Comparison of ENCODE assay signal across 12 cellular contexts in the genomic region with DNA sequence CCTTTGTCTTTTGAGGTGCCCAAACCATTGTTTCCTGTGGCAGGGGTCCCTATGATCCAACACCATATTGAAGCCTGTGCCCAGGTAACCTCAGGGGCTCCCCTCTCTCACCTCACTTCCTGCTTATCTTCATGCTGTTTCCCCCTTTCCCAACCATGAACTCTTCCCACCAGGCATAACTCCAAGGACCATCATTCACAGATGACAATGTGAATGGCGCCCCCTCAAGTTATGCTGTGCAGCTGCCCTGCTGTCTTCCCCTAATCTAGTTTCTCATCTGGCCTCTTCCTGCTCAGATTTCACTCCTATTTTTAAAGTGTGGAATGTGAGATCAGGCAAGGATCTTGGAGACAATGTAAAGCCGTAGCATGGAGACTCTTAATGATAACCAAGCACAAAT. TPM values are rescaled to one million over a fixed set of nuclear protein-coding genes. Genes with fewer than 3 reads are reported as not detected.
A peak's percentile ranks its signal among the peaks of the same experiment; 100 is the strongest.
DNase-seq lines count a peak whose midpoint lies in the region; ATAC-seq, FAIRE-seq and TF ChIP-seq lines count a peak whose summit lies in the region.
"Had no signal": no experiment of that assay in that cellular context is flagged by ENCODE, and none has a peak within 500 bp of the region (broad histone marks: within the 10 kb centered on the region; RNA-seq: fewer than 3 reads in every experiment).

No MANE protein-coding gene starts in this region.

- peaks cover 14% of the 10 kb centered on the region for H3K36me3 Mint-ChIP-seq in WTC11

- H3K4me1 ChIP-seq in BLaER1 (peaks cover 45% of the 10 kb centered on the region), iPS-15b (ENCODE audit: control insufficient read depth, insufficient read depth, low read length) (peaks cover 14% of the 10 kb centered on the region), aorta (ENCODE audit: control insufficient read depth in 1 of 2, insufficient read depth in 2 of 2, low read length in 2 of 2) (no peaks in the 10 kb centered on the region)

- POLR2A ChIA-PET in WTC11 (lab: Charles Lee) = interaction anchor here (0.6 kb wide), 1 partner anchor 9 kb away, joined by 3 read pairs; no protein-coding TSS in a partner anchor

- no peak overlapping the region for H3K9ac ChIP-seq in BLaER1
- no peak overlapping the region for H3K9ac ChIP-seq in iPS-15b (ENCODE audit: low read depth, low read length)

- peaks cover 53% of the 10 kb centered on the region for H3K4me1 Mint-ChIP-seq in WTC11

- H3K4me3 ChIP-seq in BLaER1 (no peak overlapping the region), iPS-15b (ENCODE audit: low read depth, low read length) (peak overlapping the region; percentile 78), aorta (ENCODE audit: low read length in 2 of 2) (no peak overlapping the region)

- 0 out of 2 replicates have a peak, but pooled peaks have one; percentile 25 for TF ChIP-seq CTCF in WTC11 (IDR thresholded peaks at IDR 0.05)

- H3K27ac ChIP-seq in BLaER1 = no peak overlapping the region
- no peak overlapping the region for H3K27ac ChIP-seq in aorta (ENCODE audit: low read depth in 1 of 2, low read length in 2 of 2)
- H3K27ac ChIP-seq: HL-60 had no signal

- peak overlapping the region; percentile 96 for H3K4me2 ChIP-seq in BLaER1

- intact Hi-C loops in aorta (cut with DNase I) = no loop called here

- H3K36me3 ChIP-seq in BLaER1 (peaks cover 21% of the 10 kb centered on the region), iPS-15b (ENCODE audit: control insufficient read depth, insufficient read depth, low read length) (peaks cover 17% of the 10 kb centered on the region), aorta (ENCODE audit: control insufficient read depth in 1 of 2, insufficient read depth in 2 of 2, low read length in 1 of 2) (no peaks in the 10 kb centered on the region)

- H3K27ac Mint-ChIP-seq in WTC11 = peak overlapping the region; percentile 6; the same call in 1 of the 2 replicates

- H3K9me3 ChIP-seq in BLaER1 (no peaks in the 10 kb centered on the region), iPS-15b (ENCODE audit: control insufficient read depth, insufficient read depth, low read length) (no peaks in the 10 kb centered on the region), aorta (ENCODE audit: control insufficient read depth, low read length) (no peaks in the 10 kb centered on the region)

- H4K20me1 ChIP-seq in BLaER1 = no peaks in the 10 kb centered on the region

- H3K27me3 Mint-ChIP-seq in WTC11 (ENCODE audit: low read depth) = peaks cover 34% of the 10 kb centered on the region

- peak; percentile 82 for FAIRE-seq in GM19239 (lab: Jason Lieb, UNC)
- FAIRE-seq: colon had no signal

- H3K9me3 Mint-ChIP-seq in WTC11 = no peaks in the 10 kb centered on the region

- WGBS in aorta, 2 donors = 67 to 75% methylated on average over 2 of the region's 2 CpGs

- H3K4me3 Mint-ChIP-seq in WTC11 = peak overlapping the region; percentile 98

- no peak for ATAC-seq in WTC11
- ATAC-seq in GM18519 (IDR thresholded peaks at IDR 0.05; ENCODE audit: low FRiP score, unreplicated experiment) = no peak
- no peak for ATAC-seq in HG02571 (IDR thresholded peaks at IDR 0.05; ENCODE audit: unreplicated experiment)
- ATAC-seq in aorta (ENCODE audit: low FRiP score) = no peak

- CTCF ChIA-PET in WTC11 (lab: Charles Lee) = interaction anchor here (1.0 to 35.9 kb wide), 9 partner anchors 9 to 97 kb away, joined by 5 to 2316 read pairs (median 45); a partner anchor contains a TSS

- H3K27me3 ChIP-seq in BLaER1 = peaks cover 33% of the 10 kb centered on the region
- H3K27me3 ChIP-seq in iPS-15b (ENCODE audit: control insufficient read depth, insufficient read depth, low read length) = peaks cover 24% of the 10 kb centered on the region
- no peaks in the 10 kb centered on the region for H3K27me3 ChIP-seq in aorta (ENCODE audit: control insufficient read depth in 1 of 2, insufficient read depth in 2 of 2, low read length in 1 of 2)

- DNase-seq in GM19239 (ENCODE audit: insufficient read length, low spot score) (no peak), WTC11 (ENCODE audit: low spot score) (no peak), NCI-H2227 treated with DMSO at 0.1 percent for 48 hours (lab: John Stamatoyannopoulos, UW) (no peak), aorta (no peak)
- DNase-seq: SHP77 treated with DMSO at 0.1 percent for 48 hours had no signal

TF ChIP-seq in WTC11, 78 proteins besides CTCF, POLR2A, EP300 and RAD21 (continues in another document):
- TF ChIP-seq, protein P1, sequence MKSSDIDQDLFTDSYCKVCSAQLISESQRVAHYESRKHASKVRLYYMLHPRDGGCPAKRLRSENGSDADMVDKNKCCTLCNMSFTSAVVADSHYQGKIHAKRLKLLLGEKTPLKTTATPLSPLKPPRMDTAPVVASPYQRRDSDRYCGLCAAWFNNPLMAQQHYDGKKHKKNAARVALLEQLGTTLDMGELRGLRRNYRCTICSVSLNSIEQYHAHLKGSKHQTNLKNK (CRISPR knock-in tag; IDR thresholded peaks at IDR 0.05) = no peak
- TF ChIP-seq ZNF138 (CRISPR knock-in tag; conservative IDR thresholded peaks at IDR 0.05) = no peak
- TF ChIP-seq ZNF232 (CRISPR knock-in tag; IDR thresholded peaks at IDR 0.05) = no peak
- no peak for TF ChIP-seq GTF2I (CRISPR knock-in tag; conservative IDR thresholded peaks at IDR 0.05)
- TF ChIP-seq, protein P2, sequence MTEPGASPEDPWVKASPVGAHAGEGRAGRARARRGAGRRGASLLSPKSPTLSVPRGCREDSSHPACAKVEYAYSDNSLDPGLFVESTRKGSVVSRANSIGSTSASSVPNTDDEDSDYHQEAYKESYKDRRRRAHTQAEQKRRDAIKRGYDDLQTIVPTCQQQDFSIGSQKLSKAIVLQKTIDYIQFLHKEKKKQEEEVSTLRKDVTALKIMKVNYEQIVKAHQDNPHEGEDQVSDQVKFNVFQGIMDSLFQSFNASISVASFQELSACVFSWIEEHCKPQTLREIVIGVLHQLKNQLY (CRISPR knock-in tag; IDR thresholded peaks at IDR 0.05) = no peak
- no peak for TF ChIP-seq RELA (CRISPR knock-in tag; IDR thresholded peaks at IDR 0.05; ENCODE audit: borderline replicate concordance)
- TF ChIP-seq, protein P3, sequence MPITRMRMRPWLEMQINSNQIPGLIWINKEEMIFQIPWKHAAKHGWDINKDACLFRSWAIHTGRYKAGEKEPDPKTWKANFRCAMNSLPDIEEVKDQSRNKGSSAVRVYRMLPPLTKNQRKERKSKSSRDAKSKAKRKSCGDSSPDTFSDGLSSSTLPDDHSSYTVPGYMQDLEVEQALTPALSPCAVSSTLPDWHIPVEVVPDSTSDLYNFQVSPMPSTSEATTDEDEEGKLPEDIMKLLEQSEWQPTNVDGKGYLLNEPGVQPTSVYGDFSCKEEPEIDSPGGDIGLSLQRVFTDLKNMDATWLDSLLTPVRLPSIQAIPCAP (CRISPR knock-in tag; IDR thresholded peaks at IDR 0.05) = no peak
- TF ChIP-seq, protein P4, sequence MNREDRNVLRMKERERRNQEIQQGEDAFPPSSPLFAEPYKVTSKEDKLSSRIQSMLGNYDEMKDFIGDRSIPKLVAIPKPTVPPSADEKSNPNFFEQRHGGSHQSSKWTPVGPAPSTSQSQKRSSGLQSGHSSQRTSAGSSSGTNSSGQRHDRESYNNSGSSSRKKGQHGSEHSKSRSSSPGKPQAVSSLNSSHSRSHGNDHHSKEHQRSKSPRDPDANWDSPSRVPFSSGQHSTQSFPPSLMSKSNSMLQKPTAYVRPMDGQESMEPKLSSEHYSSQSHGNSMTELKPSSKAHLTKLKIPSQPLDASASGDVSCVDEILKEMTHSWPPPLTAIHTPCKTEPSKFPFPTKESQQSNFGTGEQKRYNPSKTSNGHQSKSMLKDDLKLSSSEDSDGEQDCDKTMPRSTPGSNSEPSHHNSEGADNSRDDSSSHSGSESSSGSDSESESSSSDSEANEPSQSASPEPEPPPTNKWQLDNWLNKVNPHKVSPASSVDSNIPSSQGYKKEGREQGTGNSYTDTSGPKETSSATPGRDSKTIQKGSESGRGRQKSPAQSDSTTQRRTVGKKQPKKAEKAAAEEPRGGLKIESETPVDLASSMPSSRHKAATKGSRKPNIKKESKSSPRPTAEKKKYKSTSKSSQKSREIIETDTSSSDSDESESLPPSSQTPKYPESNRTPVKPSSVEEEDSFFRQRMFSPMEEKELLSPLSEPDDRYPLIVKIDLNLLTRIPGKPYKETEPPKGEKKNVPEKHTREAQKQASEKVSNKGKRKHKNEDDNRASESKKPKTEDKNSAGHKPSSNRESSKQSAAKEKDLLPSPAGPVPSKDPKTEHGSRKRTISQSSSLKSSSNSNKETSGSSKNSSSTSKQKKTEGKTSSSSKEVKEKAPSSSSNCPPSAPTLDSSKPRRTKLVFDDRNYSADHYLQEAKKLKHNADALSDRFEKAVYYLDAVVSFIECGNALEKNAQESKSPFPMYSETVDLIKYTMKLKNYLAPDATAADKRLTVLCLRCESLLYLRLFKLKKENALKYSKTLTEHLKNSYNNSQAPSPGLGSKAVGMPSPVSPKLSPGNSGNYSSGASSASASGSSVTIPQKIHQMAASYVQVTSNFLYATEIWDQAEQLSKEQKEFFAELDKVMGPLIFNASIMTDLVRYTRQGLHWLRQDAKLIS (CRISPR knock-in tag; IDR thresholded peaks at IDR 0.05; ENCODE audit: borderline replicate concordance) = no peak
- TF ChIP-seq, protein P5, sequence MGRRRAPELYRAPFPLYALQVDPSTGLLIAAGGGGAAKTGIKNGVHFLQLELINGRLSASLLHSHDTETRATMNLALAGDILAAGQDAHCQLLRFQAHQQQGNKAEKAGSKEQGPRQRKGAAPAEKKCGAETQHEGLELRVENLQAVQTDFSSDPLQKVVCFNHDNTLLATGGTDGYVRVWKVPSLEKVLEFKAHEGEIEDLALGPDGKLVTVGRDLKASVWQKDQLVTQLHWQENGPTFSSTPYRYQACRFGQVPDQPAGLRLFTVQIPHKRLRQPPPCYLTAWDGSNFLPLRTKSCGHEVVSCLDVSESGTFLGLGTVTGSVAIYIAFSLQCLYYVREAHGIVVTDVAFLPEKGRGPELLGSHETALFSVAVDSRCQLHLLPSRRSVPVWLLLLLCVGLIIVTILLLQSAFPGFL (CRISPR knock-in tag; IDR thresholded peaks at IDR 0.05; ENCODE audit: borderline replicate concordance) = no peak
- no peak for TF ChIP-seq TCF7 (CRISPR knock-in tag; IDR thresholded peaks at IDR 0.05; ENCODE audit: low read depth)

RNA-seq across cellular contexts. Expression of a gene that starts 1.4 kb away (rescaled TPM):
- total RNA-seq in WTC11 (2021) (44.2 to 51.9 TPM (median 49.5 TPM) in 3 replicates), aorta (10 to 100 TPM; 38.5 to 42.3 TPM)
- 100 to 1,000 TPM in 1 of 2 donors, 10 to 100 TPM in 1; 17.0 to 135 TPM for polyA plus RNA-seq in aorta

RNA-seq across cellular contexts. Expression of a gene that starts 14.1 kb away (rescaled TPM):
- 0.79 to 1.0 TPM (median 0.80 TPM) in 3 replicates for total RNA-seq in WTC11 (2021)
- under 1 TPM; 0.29 to 0.42 TPM for total RNA-seq in aorta
- under 1 TPM in 1 of 2 donors, not detected in 1; 0.26 TPM for polyA plus RNA-seq in aorta
- total RNA-seq: mononuclear cell had no signal

RNA-seq across cellular contexts. Expression of a gene that starts 43.5 kb away (rescaled TPM):
- 84.3 to 97.0 TPM (median 84.8 TPM) in 3 replicates for total RNA-seq in WTC11 (2021)
- total RNA-seq in aorta = 10 to 100 TPM; 75.7 to 81.2 TPM
- polyA plus RNA-seq in aorta = 10 to 100 TPM; 20.0 to 70.6 TPM

RNA-seq across cellular contexts. Expression of a gene that starts 43.7 kb away (rescaled TPM):
- 7.1 to 8.1 TPM (median 7.3 TPM) in 3 replicates for total RNA-seq in WTC11 (2021)
- total RNA-seq in aorta = 1 to 10 TPM; 1.7 to 2.3 TPM
- polyA plus RNA-seq in aorta = 1 to 10 TPM in 1 of 2 donors, not detected in 1; 7.4 TPM
- total RNA-seq: mononuclear cell had no signal
